Comparison of ENCODE assay signal across 12 cellular contexts in the genomic region with DNA sequence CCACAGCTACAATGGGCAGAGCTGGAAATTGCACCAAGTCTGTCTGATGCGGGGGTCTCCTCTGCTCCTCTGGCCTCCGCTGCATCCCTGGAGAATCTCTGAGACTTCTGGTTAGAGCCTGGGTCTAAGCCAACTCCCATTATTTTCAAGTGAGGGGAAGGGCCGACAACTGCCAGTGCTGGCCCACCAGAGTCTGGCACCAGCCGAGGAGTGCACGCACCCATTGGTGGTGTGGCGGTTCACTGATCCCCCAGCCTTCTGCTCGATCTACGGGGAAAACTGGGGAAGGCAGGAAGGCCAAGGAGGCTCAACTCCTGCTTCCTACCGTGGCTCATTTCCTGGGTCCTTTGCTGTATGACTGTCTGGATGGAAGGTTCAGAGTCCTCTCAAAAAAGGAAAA. TPM values are rescaled to one million over a fixed set of nuclear protein-coding genes. Genes with fewer than 3 reads are reported as not detected.
DNase-seq lines count a peak whose midpoint lies in the region; ATAC-seq and TF ChIP-seq lines count a peak whose summit lies in the region.
"Had no signal": no experiment of that assay in that cellular context is flagged by ENCODE, and none has a peak within 500 bp of the region (broad histone marks: within the 10 kb centered on the region; RNA-seq: fewer than 3 reads in every experiment).

No MANE protein-coding gene starts in this region.

- H3T11ph ChIP-seq in H9 (ENCODE audit: low read length) = no peak overlapping the region

- no peak overlapping the region for H2BK120ac ChIP-seq in H9 (ENCODE audit: low read depth, low read length, poor library complexity, severe bottlenecking)

- no peak overlapping the region for H3K4ac ChIP-seq in H9 (ENCODE audit: low read depth, low read length)

- no peaks in the 10 kb centered on the region for H3K23me2 ChIP-seq in H9 (ENCODE audit: insufficient read length, low read depth, low read length, poor library complexity, severe bottlenecking)

- H3K9ac ChIP-seq in H9 (ENCODE audit: extremely low read depth, insufficient read length, low read length) = no peak overlapping the region

- intact Hi-C loops in upper lobe of right lung (cut with DNase I) (no loop called here), mucosa of descending colon (cut with DNase I, micrococcal nuclease) (no loop called here)
- intact Hi-C loops in activated naive CD4-positive, alpha-beta T cell treated with anti-CD3 and anti-CD28 coated beads for 36 hours (cut with micrococcal nuclease) = no loop called here

- DNase-seq in H9 (no peak), WTC11 (ENCODE audit: low spot score) (no peak), left lobe of liver (ENCODE audit: low spot score) (peak; percentile 38), upper lobe of right lung (peak; percentile 43), mucosa of descending colon (no peak)
- DNase-seq in activated naive CD4-positive, alpha-beta T cell treated with anti-CD3 and anti-CD28 coated beads for 36 hours = no peak
- DNase-seq: CD8-positive, alpha-beta T cell; COR-L47; GF-D8 had no signal

- H3K27ac ChIP-seq in H9 (ENCODE audit: insufficient read length, low read depth, low read length) (no peak overlapping the region), upper lobe of right lung (no peak overlapping the region)
- H3K27ac ChIP-seq: A549 had no signal

- no peak overlapping the region for H2BK20ac ChIP-seq in H9 (ENCODE audit: low read depth, low read length, poor library complexity, severe bottlenecking)

- H3K4me3 ChIP-seq in upper lobe of right lung (no peak overlapping the region), mucosa of descending colon (no peak overlapping the region)
- H3K4me3 ChIP-seq: A549 had no signal

- H2BK5ac ChIP-seq in H9 (ENCODE audit: insufficient read length, low read length) = no peak overlapping the region

- H3K23ac ChIP-seq in H9 (ENCODE audit: insufficient read length, low read depth, low read length) = no peak overlapping the region

- H2AK5ac ChIP-seq in H9 (ENCODE audit: insufficient read length, low read length) = no peak overlapping the region

- no peak overlapping the region for H3K56ac ChIP-seq in H9 (ENCODE audit: insufficient read length, low read depth, low read length)

- peaks cover 14 to 16% of the 10 kb centered on the region in 2 experiments for H3K9me3 Mint-ChIP-seq in H9
- H3K9me3 Mint-ChIP-seq in WTC11 = peaks cover 22% of the 10 kb centered on the region
- H3K9me3 Mint-ChIP-seq in activated naive CD4-positive, alpha-beta T cell treated with anti-CD3 and anti-CD28 coated beads for 36 hours = peaks cover 8% of the 10 kb centered on the region

- no peak overlapping the region for H4K8ac ChIP-seq in H9 (replicated peaks; ENCODE audit: insufficient read length, low read depth, low read length)

- H3K27ac Mint-ChIP-seq in H9 (peak overlapping the region; percentile 24 to 71 (median 41); a peak in 4 of 7 replicates), WTC11 (peak overlapping the region; percentile 63; the same call in 1 of the 2 replicates)
- no peak overlapping the region for H3K27ac Mint-ChIP-seq in activated naive CD4-positive, alpha-beta T cell treated with anti-CD3 and anti-CD28 coated beads for 36 hours
- H3K27ac Mint-ChIP-seq: CD8-positive, alpha-beta T cell had no signal

- no peak for TF ChIP-seq CTCF in H9 (conservative IDR thresholded peaks at IDR 0.05)
- no peak for TF ChIP-seq CTCF in WTC11 (IDR thresholded peaks at IDR 0.05)
- no peak for TF ChIP-seq CTCF in upper lobe of right lung (IDR thresholded peaks at IDR 0.05)
- no peak for TF ChIP-seq CTCF in mucosa of descending colon (IDR thresholded peaks at IDR 0.05)

- H2AFZ ChIP-seq in H9 (ENCODE audit: low read length) = no peak overlapping the region

- no peak overlapping the region for H3K18ac ChIP-seq in H9 (ENCODE audit: insufficient read length, low read depth, low read length)

- H3K9me3 ChIP-seq in H9 (ENCODE audit: control insufficient read depth, low read depth, low read length) (peaks cover 10% of the 10 kb centered on the region), upper lobe of right lung (no peaks in the 10 kb centered on the region), mucosa of descending colon (no peaks in the 10 kb centered on the region)

- ATAC-seq in WTC11 = no peak
- ATAC-seq in left lobe of liver = no peak
- no peak for ATAC-seq in upper lobe of right lung
- no peak for ATAC-seq in mucosa of descending colon
- no peak for ATAC-seq in HG03457 (IDR thresholded peaks at IDR 0.05; ENCODE audit: unreplicated experiment)
- ATAC-seq: A549; CD8-positive, alpha-beta T cell had no signal

- no peaks in the 10 kb centered on the region for H4K20me1 ChIP-seq in H9 (ENCODE audit: control insufficient read depth, insufficient read depth, insufficient read length)

- WGBS in H9 (ENCODE audit: extremely low coverage, insufficient read length, low lambda C conversion rate) = no CpG with 5 or more reads among the region's 9 CpGs

- peaks cover 59 to 71% of the 10 kb centered on the region in 2 experiments for H3K4me1 Mint-ChIP-seq in H9
- H3K4me1 Mint-ChIP-seq in WTC11 = peaks cover 75% of the 10 kb centered on the region
- peaks cover 11% of the 10 kb centered on the region for H3K4me1 Mint-ChIP-seq in activated naive CD4-positive, alpha-beta T cell treated with anti-CD3 and anti-CD28 coated beads for 36 hours (ENCODE audit: low read depth)

- peaks cover 1% of the 10 kb centered on the region; the same call in 1 of the 2 replicates for H3K79me2 ChIP-seq in H9 (ENCODE audit: insufficient read depth, low read length)

- H3K14ac ChIP-seq in H9 (ENCODE audit: insufficient read depth, low read length) = no peak overlapping the region

- H3K79me1 ChIP-seq in H9 (ENCODE audit: insufficient read depth, low read depth, low read length, poor library complexity, severe bottlenecking) = peaks cover 5% of the 10 kb centered on the region

- peaks cover 2% of the 10 kb centered on the region; the same call in 1 of the 2 replicates for H3K4me1 ChIP-seq in H9 (ENCODE audit: insufficient read depth, low read length)
- no peaks in the 10 kb centered on the region for H3K4me1 ChIP-seq in upper lobe of right lung
- no peaks in the 10 kb centered on the region for H3K4me1 ChIP-seq in mucosa of descending colon (ENCODE audit: low read depth)

- H3K27me3 Mint-ChIP-seq in H9 (ENCODE audit: low read depth) (no peaks in the 10 kb centered on the region; the same call in 1 of the 2 replicates), WTC11 (ENCODE audit: low read depth) (no peaks in the 10 kb centered on the region)
- H3K27me3 Mint-ChIP-seq in activated naive CD4-positive, alpha-beta T cell treated with anti-CD3 and anti-CD28 coated beads for 36 hours (ENCODE audit: low read depth) = no peaks in the 10 kb centered on the region

- no peak overlapping the region for H2BK15ac ChIP-seq in H9 (ENCODE audit: low read depth, low read length)

- CTCF ChIA-PET in WTC11 (lab: Charles Lee) = interaction anchor here (1.4 kb wide), 1 partner anchor 17 kb away, joined by 3 read pairs; no protein-coding TSS in a partner anchor
- CTCF ChIA-PET in activated naive CD4-positive, alpha-beta T cell treated with anti-CD3 and anti-CD28 coated beads for 36 hours (lab: Charles Lee) = no interaction called here

- H4K5ac ChIP-seq in H9 (ENCODE audit: insufficient read length, low read depth, low read length) = no peak overlapping the region

- H3K36me3 ChIP-seq in upper lobe of right lung (peaks cover 56% of the 10 kb centered on the region), mucosa of descending colon (ENCODE audit: low read depth) (no peaks in the 10 kb centered on the region)

- POLR2A ChIA-PET in WTC11 (lab: Charles Lee) = no interaction called here

- no peak overlapping the region for H4K91ac ChIP-seq in H9 (ENCODE audit: insufficient read length, low read depth, low read length)

- H3K36me3 Mint-ChIP-seq in H9 (ENCODE audit: insufficient read depth in 1 of 3, low read depth in 3 of 3) (peaks cover 64 to 74% (median 73%) of the 10 kb centered on the region in 3 experiments), WTC11 (peaks cover 73% of the 10 kb centered on the region)
- H3K36me3 Mint-ChIP-seq in activated naive CD4-positive, alpha-beta T cell treated with anti-CD3 and anti-CD28 coated beads for 36 hours (ENCODE audit: low read depth) = peaks cover 58% of the 10 kb centered on the region

- no peak overlapping the region for H2BK12ac ChIP-seq in H9 (ENCODE audit: insufficient read length, low read depth, low read length)

- H3K4me3 Mint-ChIP-seq in H9 (no peak overlapping the region), WTC11 (no peak overlapping the region)
- H3K4me3 Mint-ChIP-seq in activated naive CD4-positive, alpha-beta T cell treated with anti-CD3 and anti-CD28 coated beads for 36 hours = no peak overlapping the region
- H3K4me3 Mint-ChIP-seq: CD14-positive monocyte; CD8-positive, alpha-beta T cell had no signal

- H3K4me2 ChIP-seq in H9 (ENCODE audit: insufficient read depth, insufficient read length, low read length) = no peak overlapping the region
- H3K4me2 ChIP-seq: A549 had no signal

- H3K27me3 ChIP-seq in H9 (ENCODE audit: insufficient read depth, low read length) (no peaks in the 10 kb centered on the region), upper lobe of right lung (no peaks in the 10 kb centered on the region)

TF ChIP-seq in WTC11, 78 proteins besides CTCF, POLR2A, EP300 and RAD21 (continues in another document):
- TF ChIP-seq, protein P1, sequence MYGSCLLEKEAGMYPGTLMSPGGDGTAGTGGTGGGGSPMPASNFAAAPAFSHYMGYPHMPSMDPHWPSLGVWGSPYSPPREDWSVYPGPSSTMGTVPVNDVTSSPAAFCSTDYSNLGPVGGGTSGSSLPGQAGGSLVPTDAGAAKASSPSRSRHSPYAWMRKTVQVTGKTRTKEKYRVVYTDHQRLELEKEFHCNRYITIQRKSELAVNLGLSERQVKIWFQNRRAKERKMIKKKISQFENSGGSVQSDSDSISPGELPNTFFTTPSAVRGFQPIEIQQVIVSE (CRISPR knock-in tag; IDR thresholded peaks at IDR 0.05; ENCODE audit: borderline replicate concordance) = no peak
- TF ChIP-seq ZNF263 (CRISPR knock-in tag; IDR thresholded peaks at IDR 0.05; ENCODE audit: low read depth) (no peak), GRHL2 (CRISPR knock-in tag; IDR thresholded peaks at IDR 0.05; ENCODE audit: insufficient replicate concordance, severe bottlenecking) (no peak), NFATC4 (CRISPR knock-in tag; IDR thresholded peaks at IDR 0.05) (no peak)

RNA-seq across cellular contexts. Expression of a gene that starts 6.2 kb away (rescaled TPM):
- total RNA-seq in H9 (2021) = 105 and 106 TPM in 2 replicates
- total RNA-seq in WTC11 (2021) = 119 to 152 TPM (median 150 TPM) in 3 replicates
- total RNA-seq in left lobe of liver = 62.7 TPM
- total RNA-seq in upper lobe of right lung = 20.6 TPM
- total RNA-seq in mucosa of descending colon = 10 to 100 TPM; 13.4 to 24.1 (median 23.2) TPM
- 10 to 100 TPM; 18.8 to 21.1 TPM for total RNA-seq in activated naive CD4-positive, alpha-beta T cell treated with anti-CD3 and anti-CD28 coated beads for 36 hours

RNA-seq across cellular contexts. Expression of a gene that starts 34.5 kb away (rescaled TPM):
- total RNA-seq in H9 (2021) = 39.0 and 40.6 TPM in 2 replicates
- 28.0 to 33.7 TPM (median 32.9 TPM) in 3 replicates for total RNA-seq in WTC11 (2021)
- 31.8 TPM for total RNA-seq in left lobe of liver
- 157 TPM for total RNA-seq in upper lobe of right lung
- total RNA-seq in mucosa of descending colon = 100 to 1,000 TPM; 134 to 147 (median 142) TPM
- total RNA-seq in activated naive CD4-positive, alpha-beta T cell treated with anti-CD3 and anti-CD28 coated beads for 36 hours = 10 to 100 TPM; 31.2 to 31.4 TPM

Comparison
In these comparisons a context has a peak if more than half of its experiments do, and no peak if none do; other contexts are left out.
1. DNase-seq: peak in left lobe of liver (single experiment) and upper lobe of right lung (single experiment); none in H9 (single experiment), WTC11 (single experiment), mucosa of descending colon (0 of 3) and activated naive CD4-positive, alpha-beta T cell treated with anti-CD3 and anti-CD28 coated beads for 36 hours (single experiment).